21 cellular contexts compared by ENCODE assay signal in genomic region chr3:73383470-73384049, GRCh38.
A peak's percentile ranks its signal among the peaks of the same experiment; 100 is the strongest.
DNase-seq lines count a peak whose midpoint lies in the region; ATAC-seq, FAIRE-seq and TF ChIP-seq lines count a peak whose summit lies in the region.
"Had no signal": no experiment of that assay in that cellular context is flagged by ENCODE, and none has a peak within 500 bp of the region (broad histone marks: within the 10 kb centered on the region; RNA-seq: fewer than 3 reads in every experiment).

No MANE protein-coding gene starts in this region.

- no peak overlapping the region for H4K8ac ChIP-seq in neuronal stem cell (ENCODE audit: low read depth, low read length)

- H3K18ac ChIP-seq in neuronal stem cell (ENCODE audit: low read length), result peak overlapping the region; percentile 68

- H3K27me3 ChIP-seq in GM06990 (replicated peaks; ENCODE audit: control insufficient read depth, insufficient read depth, low read length) (no peaks in the 10 kb centered on the region; the same call in 1 of the 2 replicates), astrocyte (ENCODE audit: insufficient read depth, low read length) (no peaks in the 10 kb centered on the region), neuronal stem cell (ENCODE audit: control insufficient read depth in 3 of 3, insufficient read depth in 3 of 3, low read depth in 1 of 3, low read length in 3 of 3) (no peaks in the 10 kb centered on the region), stomach (no peaks in the 10 kb centered on the region)
- H3K27me3 ChIP-seq: BLaER1 had no signal

- no peak overlapping the region for H3K4ac ChIP-seq in neuronal stem cell (ENCODE audit: low read length)

- H2AFZ ChIP-seq in astrocyte (ENCODE audit: low read depth, low read length) (no peak overlapping the region), neuronal stem cell (ENCODE audit: low read length) (no peak overlapping the region)

- H3K36me3 Mint-ChIP-seq in activated naive CD4-positive, alpha-beta T cell treated with anti-CD3 and anti-CD28 coated beads, Interleukin-2, amount 10 ng/mL, durations not matched to agents 7 days and 5 days, result no peaks in the 10 kb centered on the region
- peaks cover 37% of the 10 kb centered on the region for H3K36me3 Mint-ChIP-seq in astrocyte (ENCODE audit: low read depth, unreplicated experiment)
- H3K36me3 Mint-ChIP-seq: CD14-positive monocyte; CD4-positive, alpha-beta memory T cell; IgD-negative memory B cell had no signal

- H3K4me2 ChIP-seq in astrocyte (ENCODE audit: low read length), result no peak overlapping the region
- no peak overlapping the region for H3K4me2 ChIP-seq in neuronal stem cell (ENCODE audit: insufficient read depth, low read length, poor library complexity, severe bottlenecking)
- H3K4me2 ChIP-seq: BLaER1 had no signal

- peak overlapping the region; percentile 42 for H3K27ac Mint-ChIP-seq in activated naive CD4-positive, alpha-beta T cell treated with anti-CD3 and anti-CD28 coated beads, Interleukin-2, amount 10 ng/mL, durations not matched to agents 7 days and 5 days
- H3K27ac Mint-ChIP-seq in astrocyte (ENCODE audit: unreplicated experiment), result peak overlapping the region; percentile 49
- H3K27ac Mint-ChIP-seq: CD14-positive monocyte, IgD-negative memory B cell had no signal

- TF ChIP-seq CTCF in GM06990 (IDR thresholded peaks at IDR 0.05; ENCODE audit: insufficient read depth, low read length, poor library complexity, severe bottlenecking) (no peak), astrocyte (IDR thresholded peaks at IDR 0.05; ENCODE audit: insufficient read depth, low read depth, low read length) (no peak), stomach (IDR thresholded peaks at IDR 0.05) (no peak)

- H3K4me1 ChIP-seq in astrocyte (ENCODE audit: insufficient read depth, low read length) (no peaks in the 10 kb centered on the region), neuronal stem cell (ENCODE audit: control insufficient read depth in 2 of 2, insufficient read depth in 1 of 2, low read depth in 1 of 2, low read length in 2 of 2) (peaks cover 2 to 4% of the 10 kb centered on the region in 2 donors), stomach (peaks cover 0 to under 1% (median 0%) of the 10 kb centered on the region in 4 donors)

- no peaks in the 10 kb centered on the region for H3K9me3 ChIP-seq in astrocyte (ENCODE audit: insufficient read depth, low read depth, low read length)
- peaks cover 0 to 1% of the 10 kb centered on the region in 2 donors for H3K9me3 ChIP-seq in neuronal stem cell (replicated peaks in 1 of 2; ENCODE audit: control insufficient read depth in 2 of 2, insufficient read depth in 1 of 2, low read depth in 1 of 2, low read length in 2 of 2)
- no peaks in the 10 kb centered on the region for H3K9me3 ChIP-seq in stomach

- H3K27me3 Mint-ChIP-seq in activated naive CD4-positive, alpha-beta T cell treated with anti-CD3 and anti-CD28 coated beads, Interleukin-2, amount 10 ng/mL, durations not matched to agents 7 days and 5 days, result no peaks in the 10 kb centered on the region
- H3K27me3 Mint-ChIP-seq in astrocyte (ENCODE audit: low read depth, unreplicated experiment), result no peaks in the 10 kb centered on the region
- H3K27me3 Mint-ChIP-seq: IgD-negative memory B cell had no signal

- H3K9me3 Mint-ChIP-seq in activated naive CD4-positive, alpha-beta T cell treated with anti-CD3 and anti-CD28 coated beads, Interleukin-2, amount 10 ng/mL, durations not matched to agents 7 days and 5 days, result peaks cover 7% of the 10 kb centered on the region
- H3K9me3 Mint-ChIP-seq in astrocyte (ENCODE audit: unreplicated experiment), result peaks cover 1% of the 10 kb centered on the region
- H3K9me3 Mint-ChIP-seq: H9 had no signal

- H3K27ac ChIP-seq in astrocyte (ENCODE audit: low read depth, low read length) (no peak overlapping the region), neuronal stem cell (replicated peaks; ENCODE audit: low read length) (no peak overlapping the region), stomach (no peak overlapping the region)
- H3K27ac ChIP-seq: BLaER1 had no signal

- H3K9ac ChIP-seq in astrocyte (ENCODE audit: low read length) (no peak overlapping the region), neuronal stem cell (ENCODE audit: low read depth, low read length, poor library complexity) (no peak overlapping the region)
- H3K9ac ChIP-seq: BLaER1 had no signal

- no peak overlapping the region for H2BK120ac ChIP-seq in neuronal stem cell (ENCODE audit: low read depth, low read length)

- H3K4me1 Mint-ChIP-seq in activated naive CD4-positive, alpha-beta T cell treated with anti-CD3 and anti-CD28 coated beads, Interleukin-2, amount 10 ng/mL, durations not matched to agents 7 days and 5 days, result no peaks in the 10 kb centered on the region
- H3K4me1 Mint-ChIP-seq in astrocyte (ENCODE audit: low read depth, unreplicated experiment), result peaks cover 2% of the 10 kb centered on the region
- H3K4me1 Mint-ChIP-seq: CD14-positive monocyte; CD4-positive, alpha-beta memory T cell; H9; IgD-negative memory B cell had no signal

- TF ChIP-seq POLR2A in stomach (IDR thresholded peaks at IDR 0.05), result no peak

- H2BK15ac ChIP-seq in neuronal stem cell (ENCODE audit: low read length), result peak overlapping the region; percentile 15

- no peaks in the 10 kb centered on the region for H4K20me1 ChIP-seq in astrocyte (ENCODE audit: insufficient read depth, low read length)
- H4K20me1 ChIP-seq: BLaER1 had no signal

- DNase-seq in activated naive CD4-positive, alpha-beta T cell treated with anti-CD3 and anti-CD28 coated beads, Interleukin-2, amount 10 ng/mL, durations not matched to agents 7 days and 5 days, result no peak
- no peak for DNase-seq in activated naive CD4-positive, alpha-beta T cell treated with anti-CD3 and anti-CD28 coated beads, Interleukin-2, amount 50 U/mL, for 16 hours
- DNase-seq in GM06990 (ENCODE audit: extremely low read depth, insufficient read length) (peak; percentile 6), astrocyte (ENCODE audit: low read depth) (no peak), neuronal stem cell (ENCODE audit: low spot score) (no peak), HPDE6-E6E7 (ENCODE audit: extremely low spot score) (no peak), stomach (no peak)
- DNase-seq: 8988T; CD4-positive, alpha-beta memory T cell; DMS53; DND-41; GOT3; H9 had no signal

- no peak overlapping the region for H4K91ac ChIP-seq in neuronal stem cell (ENCODE audit: low read depth, low read length, poor library complexity)

- no peak overlapping the region for H3K4me3 Mint-ChIP-seq in activated naive CD4-positive, alpha-beta T cell treated with anti-CD3 and anti-CD28 coated beads, Interleukin-2, amount 10 ng/mL, durations not matched to agents 7 days and 5 days
- H3K4me3 Mint-ChIP-seq in astrocyte (ENCODE audit: unreplicated experiment), result no peak overlapping the region
- H3K4me3 Mint-ChIP-seq: CD14-positive monocyte; CD4-positive, alpha-beta memory T cell; H9; IgD-negative memory B cell had no signal

- CTCF ChIA-PET in activated naive CD4-positive, alpha-beta T cell treated with anti-CD3 and anti-CD28 coated beads, Interleukin-2, amount 10 ng/mL, durations not matched to agents 7 days and 5 days (lab: Charles Lee), result no interaction called here

- no peak overlapping the region for H2AK5ac ChIP-seq in neuronal stem cell (ENCODE audit: low read depth, low read length)

- H2BK12ac ChIP-seq in neuronal stem cell (ENCODE audit: low read length), result peak overlapping the region; percentile 43

- H3K79me1 ChIP-seq in neuronal stem cell (ENCODE audit: low read depth, low read length), result no peaks in the 10 kb centered on the region

- intact Hi-C loops in stomach (cut with DNase I; ENCODE audit: low total_unique reads), result no loop called here

- H3K14ac ChIP-seq in neuronal stem cell (ENCODE audit: low read length), result no peak overlapping the region

- no peak for ATAC-seq in GM19035 (IDR thresholded peaks at IDR 0.05; ENCODE audit: unreplicated experiment)
- ATAC-seq: HepG2 had no signal

- H3K4me3 ChIP-seq in GM06990 (replicated peaks; ENCODE audit: low read depth, low read length) (no peak overlapping the region), astrocyte (ENCODE audit: insufficient read depth, low read depth, low read length) (no peak overlapping the region), neuronal stem cell (ENCODE audit: low read length in 2 of 2) (no peak overlapping the region), stomach (no peak overlapping the region)
- H3K4me3 ChIP-seq: BLaER1 had no signal

- FAIRE-seq in astrocyte (lab: Jason Lieb, UNC), result no peak
- FAIRE-seq: G401.6, GM12892, GM18507, HepG2 had no signal

- no CpG with 5 or more reads among the region's 47 CpGs for WGBS in neuronal stem cell (ENCODE audit: extremely low coverage in 2 of 2, insufficient read length in 2 of 2, insufficient replicate concordance in 1 of 2), 2 donors
- WGBS in stomach, 5 donors, result 88 to 92% (median 89%) methylated on average over 32 to 47 of the region's 47 CpGs

- H2BK5ac ChIP-seq in neuronal stem cell (ENCODE audit: low read length), result peak overlapping the region; percentile 44

- no peaks in the 10 kb centered on the region for H3K79me2 ChIP-seq in astrocyte (ENCODE audit: insufficient read depth, low read length)

- H3K36me3 ChIP-seq in GM06990 (ENCODE audit: control insufficient read depth, insufficient read depth, low read length) (no peaks in the 10 kb centered on the region), astrocyte (ENCODE audit: insufficient read depth, low read length) (no peaks in the 10 kb centered on the region), neuronal stem cell (replicated peaks in 1 of 2; ENCODE audit: control insufficient read depth in 2 of 2, insufficient read depth in 2 of 2, low read length in 2 of 2) (peaks cover 2 to 71% of the 10 kb centered on the region in 2 donors), stomach (peaks cover 17 to 56% (median 48%) of the 10 kb centered on the region in 4 donors)
- H3K36me3 ChIP-seq: BLaER1 had no signal

- H3K23ac ChIP-seq in neuronal stem cell (ENCODE audit: low read depth, low read length, poor library complexity), result no peak overlapping the region

- TF ChIP-seq EP300 in stomach (IDR thresholded peaks at IDR 0.05), result no peak
